17 cellular contexts compared by ENCODE assay signal in the genomic region with DNA sequence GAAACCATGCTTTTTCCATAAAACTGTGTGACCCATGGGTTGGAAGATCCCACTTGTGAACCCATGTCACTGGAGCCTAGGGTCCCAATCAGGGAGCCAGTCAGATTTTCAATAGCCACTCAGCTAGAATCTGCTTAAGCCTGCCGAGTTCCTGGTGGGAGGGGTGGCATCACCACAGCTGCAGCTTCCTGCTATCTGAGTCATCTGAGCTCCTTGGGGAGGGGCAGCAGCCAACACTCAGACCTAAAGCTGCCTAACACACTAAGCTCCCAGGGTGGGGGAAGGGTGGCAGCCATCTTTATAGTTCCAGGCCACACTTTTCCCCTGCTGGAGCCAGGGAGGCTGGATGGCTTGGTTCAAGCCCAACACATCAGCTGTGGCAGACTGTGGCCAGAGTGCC.
DNase-seq lines count a peak whose midpoint lies in the region; ATAC-seq, FAIRE-seq and TF ChIP-seq lines count a peak whose summit lies in the region.
"Had no signal": no experiment of that assay in that cellular context is flagged by ENCODE, and none has a peak within 500 bp of the region (broad histone marks: within the 10 kb centered on the region; RNA-seq: fewer than 3 reads in every experiment).

No MANE protein-coding gene starts in this region.

- H3K9ac ChIP-seq in HCT116 (ENCODE audit: low read length) (no peak overlapping the region), H1 (replicated peaks in 1 of 4; ENCODE audit: extremely low read depth in 1 of 4, low read depth in 3 of 4, low read length in 3 of 4) (no peak overlapping the region), neural progenitor cell (no peak overlapping the region)

- 0 out of 2 replicates have a peak overlapping the region, but pooled peaks have one; percentile 17 for H2BK12ac ChIP-seq in H1 (ENCODE audit: low read depth, low read length)

- H3K23me2 ChIP-seq in H1 (ENCODE audit: low read depth, low read length) = no peaks in the 10 kb centered on the region

- H2AFZ ChIP-seq in HCT116 (ENCODE audit: low read depth, low read length, poor library complexity, severe bottlenecking) = peak overlapping the region; percentile 60
- no peak overlapping the region for H2AFZ ChIP-seq in H1 (ENCODE audit: low read length)
- H2AFZ ChIP-seq in neural progenitor cell (replicated peaks) = peak overlapping the region; percentile 5

- H3K4me3 ChIP-seq in HCT116 (replicated peaks in 1 of 2; ENCODE audit: low read depth in 1 of 2, low read length in 2 of 2) (0 out of 4 replicates have a peak overlapping the region, but pooled peaks of 1 of the 2 experiments have one; percentile 6), H1 (ENCODE audit: extremely low read depth in 1 of 4, insufficient read depth in 2 of 4, low read depth in 3 of 4, low read length in 4 of 4) (no peak overlapping the region), neural progenitor cell (no peak overlapping the region)
- no peak overlapping the region for H3K4me3 ChIP-seq in naive thymus-derived CD4-positive, alpha-beta T cell (ENCODE audit: low read length)
- H3K4me3 ChIP-seq: right lobe of liver had no signal

- no peak overlapping the region for H2BK20ac ChIP-seq in H1 (ENCODE audit: low read length)

- H2BK5ac ChIP-seq in H1 (ENCODE audit: low read depth, low read length) = no peak overlapping the region

- peak; percentile 36 for DNase-seq in HCT116 (ENCODE audit: low read depth, low spot score)
- peak; percentile 20 for DNase-seq in RWPE1 (ENCODE audit: low spot score)
- peak in 1 of 2 experiments; percentile 19 for DNase-seq in H1 (ENCODE audit: low read depth in 1 of 2, low spot score in 2 of 2)
- DNase-seq in neural progenitor cell (ENCODE audit: low spot score) = peak; percentile 24
- DNase-seq in activated naive CD4-positive, alpha-beta T cell treated with anti-CD3 and anti-CD28 coated beads, Interleukin-2, amount 50 U/mL, for 16 hours = no peak
- DNase-seq in SHP77 treated with DMSO at 0.1 percent for 48 hours (lab: John Stamatoyannopoulos, UW) = no peak
- no peak for DNase-seq in naive thymus-derived CD4-positive, alpha-beta T cell
- no peak for DNase-seq in activated naive CD4-positive, alpha-beta T cell treated with anti-CD3 and anti-CD28 coated beads, Interleukin-2, amount 50 U/mL, for 72 hours (ENCODE audit: low spot score in 2 of 2)
- DNase-seq: NCI-H1436, NCI-H510A treated with DMSO at 0.1 percent for 48 hours, right lobe of liver, T-cell had no signal

- H3K4me1 Mint-ChIP-seq in neural progenitor cell = no peaks in the 10 kb centered on the region
- H3K4me1 Mint-ChIP-seq in naive thymus-derived CD4-positive, alpha-beta T cell = no peaks in the 10 kb centered on the region
- H3K4me1 Mint-ChIP-seq: brain, neural crest cell, T-cell had no signal

- intact Hi-C loops in HCT116 (cut with micrococcal nuclease) = no loop called here
- intact Hi-C loops in naive thymus-derived CD4-positive, alpha-beta T cell (cut with micrococcal nuclease) = loop anchor here in 1 of 2 donors (10.0 kb wide), 1 partner anchor 1139 kb away; no protein-coding TSS in a partner anchor

- H3K18ac ChIP-seq in H1 (ENCODE audit: extremely low read depth, low read length) = no peak overlapping the region

- CTCF ChIA-PET in HCT116 (lab: Charles Lee) = no interaction called here
- CTCF ChIA-PET in RWPE1 (lab: Yijun Ruan, JAX) = no interaction called here
- CTCF ChIA-PET in H1 (lab: Charles Lee; ENCODE audit: partially characterized antibody) = no interaction called here
- CTCF ChIA-PET in naive thymus-derived CD4-positive, alpha-beta T cell (lab: Charles Lee) = no interaction called here

- H3K4me1 ChIP-seq in HCT116 (ENCODE audit: control insufficient read depth in 1 of 2, insufficient read depth in 2 of 2, low read length in 2 of 2) (peaks cover 0 to 10% of the 10 kb centered on the region in 2 experiments; a peak in 2 of 4 replicates), H1 (replicated peaks in 1 of 4; ENCODE audit: control insufficient read depth in 3 of 4, insufficient read depth in 4 of 4, low read length in 3 of 4) (peaks cover 0 to 2% (median 0%) of the 10 kb centered on the region in 4 experiments; a peak in 1 of 7 replicates), neural progenitor cell (no peaks in the 10 kb centered on the region)
- H3K4me1 ChIP-seq in naive thymus-derived CD4-positive, alpha-beta T cell (ENCODE audit: control insufficient read depth in 2 of 2, insufficient read depth in 2 of 2, low read length in 2 of 2) = no peaks in the 10 kb centered on the region
- H3K4me1 ChIP-seq: right lobe of liver had no signal

- no peaks in the 10 kb centered on the region for H3K36me3 Mint-ChIP-seq in neural progenitor cell
- no peaks in the 10 kb centered on the region for H3K36me3 Mint-ChIP-seq in naive thymus-derived CD4-positive, alpha-beta T cell
- H3K36me3 Mint-ChIP-seq in activated naive CD4-positive, alpha-beta T cell treated with anti-CD3 and anti-CD28 coated beads, Interleukin-2, amount 50 U/mL, for 72 hours = peaks cover 0 to 5% of the 10 kb centered on the region in 2 donors
- H3K36me3 Mint-ChIP-seq: T-cell had no signal

- no peak for TF ChIP-seq POLR2A in HCT116 (IDR thresholded peaks at IDR 0.05; ENCODE audit: borderline replicate concordance, extremely low read depth, insufficient read depth, insufficient read length)
- no peak for TF ChIP-seq POLR2A in H1 (IDR thresholded peaks at IDR 0.05; ENCODE audit: control extremely low read depth in 1 of 2, low read depth in 2 of 2, low read length in 2 of 2)

- H3K79me1 ChIP-seq in H1 (ENCODE audit: low read depth, low read length) = no peaks in the 10 kb centered on the region

- no peak overlapping the region for H3K23ac ChIP-seq in H1 (ENCODE audit: insufficient read length)

- H3K27me3 ChIP-seq in HCT116 (ENCODE audit: insufficient read depth, low read length) (no peaks in the 10 kb centered on the region), H1 (replicated peaks in 1 of 4; ENCODE audit: control insufficient read depth in 3 of 4, extremely low read depth in 1 of 4, insufficient read depth in 3 of 4, low read length in 3 of 4) (no peaks in the 10 kb centered on the region), neural progenitor cell (no peaks in the 10 kb centered on the region)
- no peaks in the 10 kb centered on the region for H3K27me3 ChIP-seq in naive thymus-derived CD4-positive, alpha-beta T cell (ENCODE audit: control insufficient read depth in 2 of 2, insufficient read depth in 2 of 2, low read length in 2 of 2)
- H3K27me3 ChIP-seq: right lobe of liver had no signal

- no peak overlapping the region for H4K5ac ChIP-seq in H1 (ENCODE audit: insufficient read length, low read depth, low read length)

- H3F3A ChIP-seq in neural progenitor cell (ENCODE audit: low read depth) = no peaks in the 10 kb centered on the region

- POLR2A ChIA-PET in HCT116 (lab: Charles Lee) = no interaction called here
- POLR2A ChIA-PET in RWPE1 (lab: Yijun Ruan, JAX; ENCODE audit: low non-redundant PET) = no interaction called here
- POLR2A ChIA-PET in H1 (lab: Charles Lee; ENCODE audit: partially characterized antibody) = no interaction called here
- POLR2A ChIA-PET in naive thymus-derived CD4-positive, alpha-beta T cell (lab: Charles Lee) = no interaction called here

- no peaks in the 10 kb centered on the region for H3K9me2 ChIP-seq in HCT116 (ENCODE audit: insufficient read depth)

- peak; percentile 84 for ATAC-seq in HCT116
- no peak for ATAC-seq in naive thymus-derived CD4-positive, alpha-beta T cell
- ATAC-seq in activated naive CD4-positive, alpha-beta T cell treated with anti-CD3 and anti-CD28 coated beads, Interleukin-2, amount 50 U/mL, for 72 hours = no peak
- ATAC-seq: activated CD4-positive, CD25-positive, alpha-beta regulatory T cell treated with anti-CD3 and anti-CD28 coated beads, Interleukin-2, amount 50 U/mL, for 24 hours; Panc1; right lobe of liver; T-cell had no signal

- H4K20me1 ChIP-seq in HCT116 (ENCODE audit: insufficient read depth) (no peaks in the 10 kb centered on the region), H1 (replicated peaks in 1 of 2; ENCODE audit: control insufficient read depth in 1 of 2, insufficient read depth in 2 of 2, low read length in 2 of 2) (no peaks in the 10 kb centered on the region), neural progenitor cell (ENCODE audit: low read depth) (no peaks in the 10 kb centered on the region)

- TF ChIP-seq CTCF in HCT116 (IDR thresholded peaks at IDR 0.05 in 2 of 3, conservative IDR thresholded peaks at IDR 0.05 in 1 of 3; ENCODE audit: borderline replicate concordance in 1 of 3, insufficient read depth in 1 of 3, low read depth in 2 of 3, low read length in 2 of 3) = no peak
- TF ChIP-seq CTCF in RWPE1 (conservative IDR thresholded peaks at IDR 0.05; ENCODE audit: low read depth) = no peak
- no peak for TF ChIP-seq CTCF in H1 (IDR thresholded peaks at IDR 0.05; ENCODE audit: control extremely low read depth in 1 of 3, insufficient read depth in 1 of 3, low read depth in 1 of 3, low read length in 3 of 3)
- no peak for TF ChIP-seq CTCF in neural progenitor cell (IDR thresholded peaks at IDR 0.05)

- no peaks in the 10 kb centered on the region for H3K9me3 ChIP-seq in HCT116 (ENCODE audit: control insufficient read depth in 1 of 2, insufficient read depth in 1 of 2, low read depth in 1 of 2, low read length in 2 of 2)
- no peaks in the 10 kb centered on the region for H3K9me3 ChIP-seq in H1 (ENCODE audit: insufficient read depth in 2 of 2, low read depth in 1 of 2, low read length in 1 of 2)
- no peaks in the 10 kb centered on the region for H3K9me3 ChIP-seq in neural progenitor cell (ENCODE audit: low read depth)
- H3K9me3 ChIP-seq in naive thymus-derived CD4-positive, alpha-beta T cell (ENCODE audit: control insufficient read depth in 2 of 3, low read length in 3 of 3) = no peaks in the 10 kb centered on the region
- H3K9me3 ChIP-seq: right lobe of liver had no signal

- H3K36me3 ChIP-seq in HCT116 (ENCODE audit: control insufficient read depth in 1 of 2, insufficient read depth in 2 of 2, low read length in 2 of 2) (no peaks in the 10 kb centered on the region), H1 (ENCODE audit: control insufficient read depth in 2 of 4, insufficient read depth in 4 of 4, low read length in 3 of 4) (no peaks in the 10 kb centered on the region), neural progenitor cell (no peaks in the 10 kb centered on the region)
- no peaks in the 10 kb centered on the region for H3K36me3 ChIP-seq in naive thymus-derived CD4-positive, alpha-beta T cell (ENCODE audit: control insufficient read depth in 2 of 3, insufficient read depth in 3 of 3, low read length in 3 of 3)
- H3K36me3 ChIP-seq: right lobe of liver had no signal

- peak overlapping the region; percentile 50 for H3K4me2 ChIP-seq in HCT116 (ENCODE audit: low read length)
- H3K4me2 ChIP-seq in H1 (ENCODE audit: insufficient read depth in 1 of 2, low read depth in 2 of 2, low read length in 2 of 2) = no peak overlapping the region
- no peak overlapping the region for H3K4me2 ChIP-seq in neural progenitor cell

- H3K56ac ChIP-seq in H1 (replicated peaks; ENCODE audit: insufficient read length, low read depth, low read length) = no peak overlapping the region

- no peak overlapping the region for H3K14ac ChIP-seq in H1 (ENCODE audit: insufficient read length)

- H4K8ac ChIP-seq in H1 (ENCODE audit: extremely low read depth, insufficient read depth, low read length) = no peak overlapping the region

- no peaks in the 10 kb centered on the region for H3K9me3 Mint-ChIP-seq in neural progenitor cell
- peaks cover 0 to 15% (median 0%) of the 10 kb centered on the region in 11 donors for H3K9me3 Mint-ChIP-seq in naive thymus-derived CD4-positive, alpha-beta T cell
- H3K9me3 Mint-ChIP-seq in activated naive CD4-positive, alpha-beta T cell treated with anti-CD3 and anti-CD28 coated beads, Interleukin-2, amount 50 U/mL, for 72 hours = peaks cover 4 to 7% of the 10 kb centered on the region in 2 donors

- WGBS in H1 (ENCODE audit: extremely low coverage in 1 of 2, insufficient coverage in 1 of 2, insufficient read length in 1 of 2, insufficient replicate concordance in 2 of 2, low coverage in 1 of 2, low lambda C conversion rate in 2 of 2, missing lambda C conversion rate in 1 of 2), 2 experiments = 80% methylated on average over 1 of the region's 1 CpG; no CpG with 5 or more reads in 1 of the 2 experiments

- no TSS peak for BruUV-seq in HCT116 (replicated peaks; lab: Mats Ljungman, UMichigan)

- no peak overlapping the region for H3K4me3 Mint-ChIP-seq in neural progenitor cell
- H3K4me3 Mint-ChIP-seq in naive thymus-derived CD4-positive, alpha-beta T cell = no peak overlapping the region
- H3K4me3 Mint-ChIP-seq: brain, neural crest cell, T-cell had no signal

- no peak for TF ChIP-seq RAD21 in HCT116 (IDR thresholded peaks at IDR 0.05; ENCODE audit: low read depth)
- no peak for TF ChIP-seq RAD21 in H1 (IDR thresholded peaks at IDR 0.05 in 1 of 2, conservative IDR thresholded peaks at IDR 0.05 in 1 of 2; ENCODE audit: low read depth in 2 of 2, low read length in 2 of 2)

- no peak for FAIRE-seq in H1 (lab: Jason Lieb, UNC)
- FAIRE-seq: D721Med had no signal

- no peak overlapping the region for H2BK120ac ChIP-seq in H1 (replicated peaks; ENCODE audit: low read depth, low read length)

- no peak overlapping the region for H3K4ac ChIP-seq in H1 (replicated peaks; ENCODE audit: insufficient read length, low read depth, low read length)

- H2AK5ac ChIP-seq in H1 (ENCODE audit: low read depth, low read length) = no peak overlapping the region

- H3K27ac ChIP-seq in HCT116 (ENCODE audit: low read depth, low read length) (no peak overlapping the region), RWPE1 (no peak overlapping the region), H1 (ENCODE audit: low read depth, low read length) (no peak overlapping the region), neural progenitor cell (no peak overlapping the region)
- H3K27ac ChIP-seq in naive thymus-derived CD4-positive, alpha-beta T cell (ENCODE audit: low read depth, low read length) = no peak overlapping the region
- H3K27ac ChIP-seq: right lobe of liver had no signal

- H4K91ac ChIP-seq in H1 (replicated peaks; ENCODE audit: insufficient read length, low read length) = no peak overlapping the region

- H3K27ac Mint-ChIP-seq in neural progenitor cell = no peak overlapping the region
- H3K27ac Mint-ChIP-seq in naive thymus-derived CD4-positive, alpha-beta T cell = no peak overlapping the region
- H3K27ac Mint-ChIP-seq in activated naive CD4-positive, alpha-beta T cell treated with anti-CD3 and anti-CD28 coated beads, Interleukin-2, amount 50 U/mL, for 72 hours = no peak overlapping the region
- H3K27ac Mint-ChIP-seq: brain, T-cell had no signal

- RAD21 ChIA-PET in HCT116 (lab: Charles Lee; ENCODE audit: low non-redundant PET in 1 of 2, low total read pairs in 2 of 2, uncharacterized antibody in 2 of 2, unreplicated experiment in 2 of 2) = no interaction called here

- H3K27me3 Mint-ChIP-seq in neural progenitor cell (ENCODE audit: insufficient read depth, low read depth) = no peaks in the 10 kb centered on the region
- peaks cover 0 to 6% (median 0%) of the 10 kb centered on the region in 5 donors for H3K27me3 Mint-ChIP-seq in naive thymus-derived CD4-positive, alpha-beta T cell

- no peak for TF ChIP-seq EP300 in H1 (IDR thresholded peaks at IDR 0.05; ENCODE audit: borderline replicate concordance in 1 of 2, low read depth in 2 of 2, low read length in 2 of 2)

- no peaks in the 10 kb centered on the region for H3K79me2 ChIP-seq in HCT116 (ENCODE audit: insufficient read depth, low read length)
- no peaks in the 10 kb centered on the region for H3K79me2 ChIP-seq in H1 (ENCODE audit: control insufficient read depth in 1 of 2, insufficient read depth in 2 of 2, low read length in 2 of 2)
- no peaks in the 10 kb centered on the region for H3K79me2 ChIP-seq in neural progenitor cell (ENCODE audit: low read depth)

- no peak overlapping the region for H2BK15ac ChIP-seq in H1 (ENCODE audit: low read length)

Comparison
In these comparisons a context has a peak if more than half of its experiments do, and no peak if none do; other contexts are left out.
1. DNase-seq: peak in HCT116 (single experiment), RWPE1 (single experiment) and neural progenitor cell (single experiment); none in activated naive CD4-positive, alpha-beta T cell treated with anti-CD3 and anti-CD28 coated beads, Interleukin-2, amount 50 U/mL, for 16 hours (single experiment), SHP77 treated with DMSO at 0.1 percent for 48 hours (single experiment), naive thymus-derived CD4-positive, alpha-beta T cell (0 of 9) and activated naive CD4-positive, alpha-beta T cell treated with anti-CD3 and anti-CD28 coated beads, Interleukin-2, amount 50 U/mL, for 72 hours (0 of 2).
2. Of the 16 proteins assayed by ChIP-seq in both H1 and HCT116: peak only in H1: none; only in HCT116: FOSL1 and JUND; in both: YY1; in neither: 13.